In genomic region chr19:47133021-47133471, GRCh38 we compare ENCODE assay signal across 1 cellular context.
TF ChIP-seq lines count a peak whose summit lies in the region.

No MANE protein-coding gene starts in this region.

TF ChIP-seq in HepG2, 621 proteins besides CTCF, POLR2A, EP300 and RAD21:
- TF ChIP-seq ZBTB38 (CRISPR knock-in tag; IDR thresholded peaks at IDR 0.05), result peak; percentile 81
- peak; percentile 95 for TF ChIP-seq ZNF121 (CRISPR knock-in tag; IDR thresholded peaks at IDR 0.05)
- TF ChIP-seq, protein P1, sequence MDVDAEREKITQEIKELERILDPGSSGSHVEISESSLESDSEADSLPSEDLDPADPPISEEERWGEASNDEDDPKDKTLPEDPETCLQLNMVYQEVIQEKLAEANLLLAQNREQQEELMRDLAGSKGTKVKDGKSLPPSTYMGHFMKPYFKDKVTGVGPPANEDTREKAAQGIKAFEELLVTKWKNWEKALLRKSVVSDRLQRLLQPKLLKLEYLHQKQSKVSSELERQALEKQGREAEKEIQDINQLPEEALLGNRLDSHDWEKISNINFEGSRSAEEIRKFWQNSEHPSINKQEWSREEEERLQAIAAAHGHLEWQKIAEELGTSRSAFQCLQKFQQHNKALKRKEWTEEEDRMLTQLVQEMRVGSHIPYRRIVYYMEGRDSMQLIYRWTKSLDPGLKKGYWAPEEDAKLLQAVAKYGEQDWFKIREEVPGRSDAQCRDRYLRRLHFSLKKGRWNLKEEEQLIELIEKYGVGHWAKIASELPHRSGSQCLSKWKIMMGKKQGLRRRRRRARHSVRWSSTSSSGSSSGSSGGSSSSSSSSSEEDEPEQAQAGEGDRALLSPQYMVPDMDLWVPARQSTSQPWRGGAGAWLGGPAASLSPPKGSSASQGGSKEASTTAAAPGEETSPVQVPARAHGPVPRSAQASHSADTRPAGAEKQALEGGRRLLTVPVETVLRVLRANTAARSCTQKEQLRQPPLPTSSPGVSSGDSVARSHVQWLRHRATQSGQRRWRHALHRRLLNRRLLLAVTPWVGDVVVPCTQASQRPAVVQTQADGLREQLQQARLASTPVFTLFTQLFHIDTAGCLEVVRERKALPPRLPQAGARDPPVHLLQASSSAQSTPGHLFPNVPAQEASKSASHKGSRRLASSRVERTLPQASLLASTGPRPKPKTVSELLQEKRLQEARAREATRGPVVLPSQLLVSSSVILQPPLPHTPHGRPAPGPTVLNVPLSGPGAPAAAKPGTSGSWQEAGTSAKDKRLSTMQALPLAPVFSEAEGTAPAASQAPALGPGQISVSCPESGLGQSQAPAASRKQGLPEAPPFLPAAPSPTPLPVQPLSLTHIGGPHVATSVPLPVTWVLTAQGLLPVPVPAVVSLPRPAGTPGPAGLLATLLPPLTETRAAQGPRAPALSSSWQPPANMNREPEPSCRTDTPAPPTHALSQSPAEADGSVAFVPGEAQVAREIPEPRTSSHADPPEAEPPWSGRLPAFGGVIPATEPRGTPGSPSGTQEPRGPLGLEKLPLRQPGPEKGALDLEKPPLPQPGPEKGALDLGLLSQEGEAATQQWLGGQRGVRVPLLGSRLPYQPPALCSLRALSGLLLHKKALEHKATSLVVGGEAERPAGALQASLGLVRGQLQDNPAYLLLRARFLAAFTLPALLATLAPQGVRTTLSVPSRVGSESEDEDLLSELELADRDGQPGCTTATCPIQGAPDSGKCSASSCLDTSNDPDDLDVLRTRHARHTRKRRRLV (CRISPR knock-in tag; IDR thresholded peaks at IDR 0.05), result no peak
- TF ChIP-seq HMGXB4 (CRISPR knock-in tag; IDR thresholded peaks at IDR 0.05; ENCODE audit: borderline replicate concordance in 1 of 2, low read depth in 1 of 2), result 0 out of 4 replicates have a peak, but pooled peaks of 1 of the 2 experiments have one; percentile 1
- TF ChIP-seq ZNF687 (CRISPR knock-in tag; IDR thresholded peaks at IDR 0.05), result peak; percentile 35
- peak; percentile 21; the same call in 1 of the 2 replicates for TF ChIP-seq SIX1 (CRISPR knock-in tag; IDR thresholded peaks at IDR 0.05; ENCODE audit: borderline replicate concordance)
- TF ChIP-seq ARNTL (CRISPR knock-in tag; IDR thresholded peaks at IDR 0.05), result no peak
- TF ChIP-seq PPARG (CRISPR knock-in tag; conservative IDR thresholded peaks at IDR 0.05), result no peak
- TF ChIP-seq ZNF20 (CRISPR knock-in tag; IDR thresholded peaks at IDR 0.05), result no peak
- TF ChIP-seq, protein P2, sequence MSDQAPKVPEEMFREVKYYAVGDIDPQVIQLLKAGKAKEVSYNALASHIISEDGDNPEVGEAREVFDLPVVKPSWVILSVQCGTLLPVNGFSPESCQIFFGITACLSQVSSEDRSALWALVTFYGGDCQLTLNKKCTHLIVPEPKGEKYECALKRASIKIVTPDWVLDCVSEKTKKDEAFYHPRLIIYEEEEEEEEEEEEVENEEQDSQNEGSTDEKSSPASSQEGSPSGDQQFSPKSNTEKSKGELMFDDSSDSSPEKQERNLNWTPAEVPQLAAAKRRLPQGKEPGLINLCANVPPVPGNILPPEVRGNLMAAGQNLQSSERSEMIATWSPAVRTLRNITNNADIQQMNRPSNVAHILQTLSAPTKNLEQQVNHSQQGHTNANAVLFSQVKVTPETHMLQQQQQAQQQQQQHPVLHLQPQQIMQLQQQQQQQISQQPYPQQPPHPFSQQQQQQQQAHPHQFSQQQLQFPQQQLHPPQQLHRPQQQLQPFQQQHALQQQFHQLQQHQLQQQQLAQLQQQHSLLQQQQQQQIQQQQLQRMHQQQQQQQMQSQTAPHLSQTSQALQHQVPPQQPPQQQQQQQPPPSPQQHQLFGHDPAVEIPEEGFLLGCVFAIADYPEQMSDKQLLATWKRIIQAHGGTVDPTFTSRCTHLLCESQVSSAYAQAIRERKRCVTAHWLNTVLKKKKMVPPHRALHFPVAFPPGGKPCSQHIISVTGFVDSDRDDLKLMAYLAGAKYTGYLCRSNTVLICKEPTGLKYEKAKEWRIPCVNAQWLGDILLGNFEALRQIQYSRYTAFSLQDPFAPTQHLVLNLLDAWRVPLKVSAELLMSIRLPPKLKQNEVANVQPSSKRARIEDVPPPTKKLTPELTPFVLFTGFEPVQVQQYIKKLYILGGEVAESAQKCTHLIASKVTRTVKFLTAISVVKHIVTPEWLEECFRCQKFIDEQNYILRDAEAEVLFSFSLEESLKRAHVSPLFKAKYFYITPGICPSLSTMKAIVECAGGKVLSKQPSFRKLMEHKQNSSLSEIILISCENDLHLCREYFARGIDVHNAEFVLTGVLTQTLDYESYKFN (CRISPR knock-in tag; conservative IDR thresholded peaks at IDR 0.05), result no peak
- TF ChIP-seq, protein P3, sequence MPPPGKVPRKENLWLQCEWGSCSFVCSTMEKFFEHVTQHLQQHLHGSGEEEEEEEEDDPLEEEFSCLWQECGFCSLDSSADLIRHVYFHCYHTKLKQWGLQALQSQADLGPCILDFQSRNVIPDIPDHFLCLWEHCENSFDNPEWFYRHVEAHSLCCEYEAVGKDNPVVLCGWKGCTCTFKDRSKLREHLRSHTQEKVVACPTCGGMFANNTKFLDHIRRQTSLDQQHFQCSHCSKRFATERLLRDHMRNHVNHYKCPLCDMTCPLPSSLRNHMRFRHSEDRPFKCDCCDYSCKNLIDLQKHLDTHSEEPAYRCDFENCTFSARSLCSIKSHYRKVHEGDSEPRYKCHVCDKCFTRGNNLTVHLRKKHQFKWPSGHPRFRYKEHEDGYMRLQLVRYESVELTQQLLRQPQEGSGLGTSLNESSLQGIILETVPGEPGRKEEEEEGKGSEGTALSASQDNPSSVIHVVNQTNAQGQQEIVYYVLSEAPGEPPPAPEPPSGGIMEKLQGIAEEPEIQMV (CRISPR knock-in tag; IDR thresholded peaks at IDR 0.05; ENCODE audit: low read depth), result no peak
- peak; percentile 61 for TF ChIP-seq PRPF4 (IDR thresholded peaks at IDR 0.05; ENCODE audit: low read depth, low read length, poor library complexity, severe bottlenecking)
- no peak for TF ChIP-seq CSRNP2 (CRISPR knock-in tag; conservative IDR thresholded peaks at IDR 0.05; ENCODE audit: low read depth)
